16 cellular contexts compared by ENCODE assay signal in the genomic region with DNA sequence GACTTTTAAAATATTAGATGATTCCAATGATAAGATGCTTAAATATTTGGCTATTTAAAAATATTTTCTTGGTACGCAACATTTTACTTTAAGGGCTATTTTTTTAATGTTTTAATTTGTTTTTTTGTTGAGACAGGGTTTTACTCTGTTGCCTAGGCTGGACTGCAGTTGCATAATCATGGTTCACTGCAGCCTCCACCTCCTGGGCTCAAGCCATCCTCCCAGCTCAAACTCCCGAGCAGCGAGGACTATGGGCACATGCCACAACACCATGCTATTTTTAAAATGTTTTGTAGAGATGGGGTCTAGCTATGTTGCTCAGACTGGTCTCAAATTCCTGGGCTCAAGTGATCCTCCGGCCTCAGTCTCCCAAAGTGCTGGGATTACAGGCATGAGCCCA.
"Had no signal": no experiment of that assay in that cellular context is flagged by ENCODE, and none has a peak within 500 bp of the region (broad histone marks: within the 10 kb centered on the region; RNA-seq: fewer than 3 reads in every experiment).

No MANE protein-coding gene starts in this region.

- DNase-seq: cortex of kidney; foreskin fibroblast; head of caudate nucleus; lower lobe of right lung; mucosa of descending colon; sigmoid colon; stimulated activated CD4-positive, alpha-beta T cell treated with anti-CD3 and anti-CD28 coated beads, Interleukin-2, amount 100 ng/mL, for 24 hours; stimulated activated CD4-positive, alpha-beta T cell treated with anti-CD3 and anti-CD28 coated beads, Interleukin-4, amount 100 ng/mL, for 24 hours; stimulated activated naive CD4-positive, alpha-beta T cell treated with Interleukin-2 at 50 U/mL for 16 hours; stomach; thyroid gland; trophoblast cell had no signal

- H3K36me3 ChIP-seq: gastrocnemius medialis, lower lobe of right lung, neutrophil, sigmoid colon, stomach, thyroid gland, vagina had no signal

- H3K9me3 ChIP-seq: gastrocnemius medialis, lower lobe of right lung, mucosa of descending colon, neutrophil, sigmoid colon, stomach, thyroid gland, vagina had no signal

- H3K27me3 ChIP-seq: gastrocnemius medialis, neutrophil, sigmoid colon, stomach, thyroid gland, vagina had no signal

- H3K4me1 ChIP-seq: parathyroid adenoma, thyroid gland, vagina had no signal

- ATAC-seq: gastrocnemius medialis, mucosa of descending colon had no signal

- H3K4me3 ChIP-seq: gastrocnemius medialis, lower lobe of right lung, mucosa of descending colon, sigmoid colon, stomach, thyroid gland, vagina had no signal

- H3K27ac ChIP-seq: gastrocnemius medialis, lower lobe of right lung, neutrophil, parathyroid adenoma, sigmoid colon, stomach, thyroid gland, vagina had no signal
